9 cellular contexts compared by ENCODE assay signal in the genomic region with DNA sequence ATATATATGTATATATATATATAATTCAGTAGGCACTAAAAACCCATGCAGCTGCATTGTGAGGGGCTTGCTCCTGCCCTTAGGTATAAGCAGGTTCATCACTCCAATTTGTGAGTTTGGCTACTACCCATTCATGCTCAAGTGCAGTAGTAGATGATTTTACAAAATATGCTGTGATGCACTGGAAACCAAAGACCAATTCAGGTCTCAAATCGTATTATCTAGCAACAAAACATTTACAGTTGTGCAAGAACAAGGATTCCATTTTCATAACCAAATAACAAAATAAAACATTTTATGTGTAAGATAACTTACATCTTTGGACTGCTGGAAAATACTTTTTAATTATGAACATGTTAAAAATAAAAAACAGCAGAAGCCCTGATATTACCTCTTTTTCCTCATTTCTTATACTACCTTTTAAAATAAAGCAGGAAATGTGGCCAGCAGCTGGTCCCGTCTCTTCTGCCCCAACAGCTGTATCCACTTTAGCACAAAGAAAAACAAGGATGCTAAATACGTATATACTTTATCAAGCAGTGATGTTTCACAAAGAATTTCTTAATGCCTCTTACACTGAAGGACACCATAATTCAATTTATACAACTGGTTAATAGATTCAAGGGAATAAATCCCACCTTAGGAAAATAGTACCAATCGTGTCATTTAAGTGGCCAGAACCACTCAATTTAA. TPM values are rescaled to one million over a fixed set of nuclear protein-coding genes. Genes with fewer than 3 reads are reported as not detected.
DNase-seq lines count a peak whose midpoint lies in the region; ATAC-seq and TF ChIP-seq lines count a peak whose summit lies in the region.
"Had no signal": no experiment of that assay in that cellular context is flagged by ENCODE, and none has a peak within 500 bp of the region (broad histone marks: within the 10 kb centered on the region; RNA-seq: fewer than 3 reads in every experiment).

No MANE protein-coding gene starts in this region.

- no peaks in the 10 kb centered on the region for H3K4me1 ChIP-seq in right cardiac atrium (ENCODE audit: control insufficient read depth, insufficient read depth, low read length)

- H3K27ac Mint-ChIP-seq in stimulated activated memory B cell treated with anti-CD40 and anti-IgM and Interleukin-4, amounts not matched to agents 10 μg/mL and 1 μg/mL and 100 μg/mL, for 72 hours: no peak overlapping the region

- intact Hi-C loops in right cardiac atrium (cut with DNase I): loop anchor here in 1 of 4 donors (5.0 kb wide), 1 partner anchor 35 kb away; a partner anchor contains a TSS

- H3K36me3 Mint-ChIP-seq in stimulated activated memory B cell treated with anti-CD40 and anti-IgM and Interleukin-4, amounts not matched to agents 10 μg/mL and 1 μg/mL and 100 μg/mL, for 72 hours: peaks cover 39% of the 10 kb centered on the region

- H3K9me3 Mint-ChIP-seq in stimulated activated memory B cell treated with anti-CD40 and anti-IgM and Interleukin-4, amounts not matched to agents 10 μg/mL and 1 μg/mL and 100 μg/mL, for 72 hours: no peaks in the 10 kb centered on the region

- DNase-seq in DMS53 (lab: John Stamatoyannopoulos, UW) (peak; percentile 50), DMS53 treated with DMSO at 0.1 percent for 48 hours (lab: John Stamatoyannopoulos, UW; ENCODE audit: unreplicated experiment) (no peak), right cardiac atrium (no peak), ureter (ENCODE audit: low spot score) (no peak), middle frontal gyrus (ENCODE audit: extremely low spot score, low spot score) (no peak)
- DNase-seq: midbrain had no signal

- no peak for TF ChIP-seq CTCF in WI38 (IDR thresholded peaks at IDR 0.05; ENCODE audit: low read depth, low read length)

- no peak overlapping the region for H3K27ac ChIP-seq in right cardiac atrium (ENCODE audit: low read length)

- H3K9me3 ChIP-seq in right cardiac atrium (ENCODE audit: control insufficient read depth, low read length): no peaks in the 10 kb centered on the region

- no peaks in the 10 kb centered on the region for H3K27me3 Mint-ChIP-seq in stimulated activated memory B cell treated with anti-CD40 and anti-IgM and Interleukin-4, amounts not matched to agents 10 μg/mL and 1 μg/mL and 100 μg/mL, for 72 hours

- no peaks in the 10 kb centered on the region for H3K27me3 ChIP-seq in right cardiac atrium (ENCODE audit: control insufficient read depth, insufficient read depth)

- no peak for ATAC-seq in right cardiac atrium
- no peak for ATAC-seq in stimulated activated memory B cell treated with anti-CD40 and anti-IgM and Interleukin-4, amounts not matched to agents 10 μg/mL and 1 μg/mL and 100 μg/mL, for 72 hours
- no peak for ATAC-seq in HG03045 (IDR thresholded peaks at IDR 0.05; ENCODE audit: unreplicated experiment)

- peak overlapping the region; percentile 41 for H3K4me3 Mint-ChIP-seq in stimulated activated memory B cell treated with anti-CD40 and anti-IgM and Interleukin-4, amounts not matched to agents 10 μg/mL and 1 μg/mL and 100 μg/mL, for 72 hours

- H3K4me3 ChIP-seq in WI38 (ENCODE audit: low read depth, low read length) (peak overlapping the region; percentile 84), right cardiac atrium (ENCODE audit: low read length) (peak overlapping the region; percentile 84)

- H3K4me1 Mint-ChIP-seq in stimulated activated memory B cell treated with anti-CD40 and anti-IgM and Interleukin-4, amounts not matched to agents 10 μg/mL and 1 μg/mL and 100 μg/mL, for 72 hours: peaks cover 41% of the 10 kb centered on the region

- 6% methylated on average over 4 of the region's 4 CpGs for WGBS in right cardiac atrium

RNA-seq across cellular contexts. Expression of a gene that starts 2.8 kb away (rescaled TPM):
- 10 to 100 TPM; 16.1 to 19.9 (median 18.2) TPM for total RNA-seq in right cardiac atrium
- 17.0 TPM for polyA plus RNA-seq in right cardiac atrium
- 48.2 TPM for total RNA-seq in ureter

RNA-seq across cellular contexts. Expression of a gene that starts 14.4 kb away (rescaled TPM):
- total RNA-seq in right cardiac atrium (10 to 100 TPM; 48.4 to 65.6 (median 58.1) TPM), ureter (23.8 TPM)
- polyA plus RNA-seq in right cardiac atrium: 140 TPM

RNA-seq across cellular contexts. Expression of a gene that starts 23.9 kb away (rescaled TPM):
- total RNA-seq in right cardiac atrium: 1 to 10 TPM in 1 of 4 donors, under 1 TPM in 3; 0.42 to 1.0 (median 0.75) TPM
- 0.52 TPM for polyA plus RNA-seq in right cardiac atrium
- total RNA-seq in ureter: 2.5 TPM

RNA-seq across cellular contexts. Expression of a gene that starts 33.7 kb away (rescaled TPM):
- 10 to 100 TPM; 46.7 to 67.7 (median 54.8) TPM for total RNA-seq in right cardiac atrium
- polyA plus RNA-seq in right cardiac atrium: 106 TPM
- total RNA-seq in ureter: 36.6 TPM

RNA-seq across cellular contexts. Expression of a gene that starts 35.0 kb away (rescaled TPM):
- total RNA-seq in right cardiac atrium: 10 to 100 TPM in 1 of 4 donors, 1 to 10 TPM in 3; 8.0 to 10.5 (median 9.6) TPM
- 2.3 TPM for polyA plus RNA-seq in right cardiac atrium
- 19.5 TPM for total RNA-seq in ureter
